In the genomic region with DNA sequence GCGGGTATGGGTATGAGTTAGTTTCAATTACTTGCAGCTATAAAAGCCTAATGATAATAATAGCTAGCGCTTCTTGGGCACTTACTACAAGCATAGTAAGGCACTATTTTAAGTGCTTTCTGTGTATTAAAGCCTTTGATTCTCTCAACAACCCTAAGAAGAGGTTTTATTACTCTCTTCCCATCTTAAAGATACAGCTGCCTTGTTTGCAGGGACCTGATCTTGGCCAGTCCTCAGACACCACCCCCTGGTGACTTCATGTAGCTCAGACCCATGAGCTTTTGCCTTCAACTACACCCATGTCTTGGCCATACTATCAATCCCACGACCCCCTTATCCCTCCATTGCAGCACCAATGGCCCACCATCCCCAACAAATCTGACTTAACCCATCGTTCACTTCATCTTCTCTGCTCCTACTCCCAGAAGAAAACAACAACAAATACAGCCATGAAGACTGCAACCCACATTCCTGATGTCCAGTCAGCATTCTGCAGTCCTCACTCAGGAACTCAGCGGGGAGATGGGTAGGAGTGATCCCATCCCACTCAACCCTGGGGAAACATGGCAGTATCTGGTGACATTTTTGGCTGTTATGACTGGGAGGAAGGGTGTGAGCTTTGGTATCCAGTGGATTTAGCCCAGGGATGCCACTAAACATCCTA, we compare ENCODE assay signal across 1 cellular context.
TF ChIP-seq lines count a peak whose summit lies in the region.

No MANE protein-coding gene starts in this region.

TF ChIP-seq in HepG2, 621 proteins besides CTCF, POLR2A, EP300 and RAD21:
- TF ChIP-seq MAFF (IDR thresholded peaks at IDR 0.05; ENCODE audit: low read depth, low read length) (0 out of 2 replicates have a peak, but pooled peaks have one; percentile 42), MAFK (conservative IDR thresholded peaks at IDR 0.05 in 1 of 2, IDR thresholded peaks at IDR 0.05 in 1 of 2; ENCODE audit: low read length in 2 of 2) (peak; percentile 50 to 66), ZNF781 (CRISPR knock-in tag; IDR thresholded peaks at IDR 0.05; ENCODE audit: borderline replicate concordance, not compliant biosample characterization) (no peak)
